10 cellular contexts compared by ENCODE assay signal in genomic region chrX:9467181-9467580, GRCh38. TPM values are rescaled to one million over a fixed set of nuclear protein-coding genes. Genes with fewer than 3 reads are reported as not detected.
A peak's percentile ranks its signal among the peaks of the same experiment; 100 is the strongest.
DNase-seq lines count a peak whose midpoint lies in the region; ATAC-seq, FAIRE-seq and TF ChIP-seq lines count a peak whose summit lies in the region.
"Had no signal": no experiment of that assay in that cellular context is flagged by ENCODE, and none has a peak within 500 bp of the region (broad histone marks: within the 10 kb centered on the region; RNA-seq: fewer than 3 reads in every experiment).

No MANE protein-coding gene starts in this region.

- FAIRE-seq in GM12878 (lab: Jason Lieb, UNC): no peak

- peaks cover 10 to 50% (median 34%) of the 10 kb centered on the region in 11 experiments; a peak in 19 of 22 replicates for H3K36me3 ChIP-seq in BLaER1 treated with 17β-estradiol and CSF1 and Interleukin-3, amounts not matched to agents 10 nM and 100 nM
- H3K36me3 ChIP-seq in HUES64 (ENCODE audit: insufficient read depth, low read length) (no peaks in the 10 kb centered on the region), GM12878 (ENCODE audit: control insufficient read depth in 2 of 2, insufficient read depth in 2 of 2, low read length in 1 of 2) (no peaks in the 10 kb centered on the region), Karpas-422 (ENCODE audit: insufficient read depth, low read length) (no peaks in the 10 kb centered on the region)
- H3K36me3 ChIP-seq: left lung had no signal

- H3K9me3 ChIP-seq in BLaER1 treated with 17β-estradiol and CSF1 and Interleukin-3, amounts not matched to agents 10 nM and 100 nM (replicated peaks in 1 of 11): peaks cover 0 to 25% (median 13%) of the 10 kb centered on the region in 11 experiments; a peak in 16 of 22 replicates
- H3K9me3 ChIP-seq in HUES64 (ENCODE audit: insufficient read depth, low read depth, low read length): no peaks in the 10 kb centered on the region
- no peaks in the 10 kb centered on the region for H3K9me3 ChIP-seq in GM12878 (replicated peaks; ENCODE audit: control insufficient read depth, insufficient read depth, low read length)
- no peaks in the 10 kb centered on the region for H3K9me3 ChIP-seq in Karpas-422 (ENCODE audit: low read length)
- H3K9me3 ChIP-seq: left lung had no signal

- TF ChIP-seq EP300 in GM12878 (IDR thresholded peaks at IDR 0.05; ENCODE audit: borderline replicate concordance in 1 of 2, control insufficient read depth in 1 of 2, low read depth in 2 of 2, low read length in 2 of 2): no peak

- TF ChIP-seq RAD21 in GM12878 (IDR thresholded peaks at IDR 0.05; ENCODE audit: insufficient read depth, low read depth, low read length): no peak

- peaks cover 48 to 61% (median 59%) of the 10 kb centered on the region in 11 experiments; a peak in 21 of 22 replicates for H4K20me1 ChIP-seq in BLaER1 treated with 17β-estradiol and CSF1 and Interleukin-3, amounts not matched to agents 10 nM and 100 nM
- H4K20me1 ChIP-seq in GM12878 (ENCODE audit: control insufficient read depth, insufficient read depth) (no peaks in the 10 kb centered on the region), Karpas-422 (ENCODE audit: insufficient read depth, low read depth, low read length) (no peaks in the 10 kb centered on the region)

- H3K4me2 ChIP-seq in BLaER1 treated with 17β-estradiol and CSF1 and Interleukin-3, amounts not matched to agents 10 nM and 100 nM: peak overlapping the region; percentile 72 to 91 (median 82)
- peak overlapping the region; percentile 49; the same call in 1 of the 2 replicates for H3K4me2 ChIP-seq in GM12878 (ENCODE audit: control insufficient read depth, insufficient read depth)
- no peak overlapping the region for H3K4me2 ChIP-seq in Karpas-422 (ENCODE audit: low read depth, low read length, poor library complexity, severe bottlenecking)

- intact Hi-C loops in GM12878 (cut with micrococcal nuclease; ENCODE audit: unreplicated experiment): loop anchor here (10.0 kb wide), 1 partner anchor 178 kb away; no protein-coding TSS in a partner anchor
- intact Hi-C loops in posterior cingulate gyrus (cut with DNase I): no loop called here

- H3K27ac Mint-ChIP-seq in natural killer cell treated with Interleukin-12 subunit alpha and Interleukin-12 subunit beta and Interleukin-15 and Interleukin-18, amount 100 ng/mL, for 72 hours: no peak overlapping the region
- no peak overlapping the region for H3K27ac Mint-ChIP-seq in stimulated activated memory B cell treated with anti-CD40 and anti-IgM and Interleukin-4, amounts not matched to agents 10 μg/mL and 1 μg/mL and 100 μg/mL, for 72 hours

- no peak for TF ChIP-seq POLR2A in GM12878 (IDR thresholded peaks at IDR 0.05; ENCODE audit: low read depth, low read length)

- H3K9me3 Mint-ChIP-seq in natural killer cell treated with Interleukin-12 subunit alpha and Interleukin-12 subunit beta and Interleukin-15 and Interleukin-18, amount 100 ng/mL, for 72 hours: no peaks in the 10 kb centered on the region
- H3K9me3 Mint-ChIP-seq in stimulated activated memory B cell treated with anti-CD40 and anti-IgM and Interleukin-4, amounts not matched to agents 10 μg/mL and 1 μg/mL and 100 μg/mL, for 72 hours: no peaks in the 10 kb centered on the region

- 17% methylated on average over 11 of the region's 11 CpGs for WGBS in HUES64
- 57% methylated on average over 11 of the region's 11 CpGs for WGBS in GM12878 (ENCODE audit: insufficient coverage, insufficient replicate concordance, low lambda C conversion rate, missing lambda C conversion rate)

- H3K4me1 ChIP-seq in BLaER1 treated with 17β-estradiol and CSF1 and Interleukin-3, amounts not matched to agents 10 nM and 100 nM: peaks cover 32 to 45% (median 38%) of the 10 kb centered on the region in 10 experiments
- H3K4me1 ChIP-seq in HUES64 (ENCODE audit: insufficient read depth, low read length): peaks cover 22% of the 10 kb centered on the region; the same call in 1 of the 2 replicates
- H3K4me1 ChIP-seq in GM12878 (ENCODE audit: control insufficient read depth, insufficient read depth, low read length): peaks cover 14% of the 10 kb centered on the region
- peaks cover 26% of the 10 kb centered on the region for H3K4me1 ChIP-seq in Karpas-422 (ENCODE audit: low read length)

- no peak for ATAC-seq in GM12878
- no peak for ATAC-seq in natural killer cell treated with Interleukin-12 subunit alpha and Interleukin-12 subunit beta and Interleukin-15 and Interleukin-18, amount 100 ng/mL, for 72 hours
- ATAC-seq in stimulated activated memory B cell treated with anti-CD40 and anti-IgM and Interleukin-4, amounts not matched to agents 10 μg/mL and 1 μg/mL and 100 μg/mL, for 72 hours: no peak
- ATAC-seq: left lung had no signal

- RAD21 ChIA-PET in GM12878 (lab: Charles Lee; ENCODE audit: unreplicated experiment): no interaction called here

- H3K36me3 Mint-ChIP-seq in natural killer cell treated with Interleukin-12 subunit alpha and Interleukin-12 subunit beta and Interleukin-15 and Interleukin-18, amount 100 ng/mL, for 72 hours: no peaks in the 10 kb centered on the region
- H3K36me3 Mint-ChIP-seq in stimulated activated memory B cell treated with anti-CD40 and anti-IgM and Interleukin-4, amounts not matched to agents 10 μg/mL and 1 μg/mL and 100 μg/mL, for 72 hours: peaks cover 19% of the 10 kb centered on the region

- H3K4me1 Mint-ChIP-seq in natural killer cell treated with Interleukin-12 subunit alpha and Interleukin-12 subunit beta and Interleukin-15 and Interleukin-18, amount 100 ng/mL, for 72 hours (ENCODE audit: low read depth in 2 of 2): peaks cover 24 to 33% of the 10 kb centered on the region in 2 donors
- peaks cover 38% of the 10 kb centered on the region for H3K4me1 Mint-ChIP-seq in stimulated activated memory B cell treated with anti-CD40 and anti-IgM and Interleukin-4, amounts not matched to agents 10 μg/mL and 1 μg/mL and 100 μg/mL, for 72 hours

- H3K27me3 ChIP-seq in BLaER1 treated with 17β-estradiol and CSF1 and Interleukin-3, amounts not matched to agents 10 nM and 100 nM: no peaks in the 10 kb centered on the region
- H3K27me3 ChIP-seq in HUES64 (ENCODE audit: insufficient read depth, low read length) (peaks cover 8% of the 10 kb centered on the region; the same call in 1 of the 2 replicates), GM12878 (replicated peaks in 1 of 2; ENCODE audit: control insufficient read depth in 2 of 2, insufficient read depth in 2 of 2, low read length in 1 of 2) (no peaks in the 10 kb centered on the region), Karpas-422 (ENCODE audit: low read length) (no peaks in the 10 kb centered on the region)

- H3K27ac ChIP-seq in BLaER1 treated with 17β-estradiol and CSF1 and Interleukin-3, amounts not matched to agents 10 nM and 100 nM: peak overlapping the region in 6 of 11 experiments; percentile 92 to 97 (median 96); a peak in 9 of 22 replicates
- no peak overlapping the region for H3K27ac ChIP-seq in HUES64 (ENCODE audit: low read depth, low read length)
- H3K27ac ChIP-seq in GM12878 (ENCODE audit: control insufficient read depth, insufficient read depth): no peak overlapping the region
- H3K27ac ChIP-seq in Karpas-422 (ENCODE audit: low read length): no peak overlapping the region
- H3K27ac ChIP-seq: left lung had no signal

- DNase-seq in GM12878 (ENCODE audit: low read depth, low spot score) (no peak), HPDE6-E6E7 (ENCODE audit: extremely low spot score) (no peak), Karpas-422 (no peak), posterior cingulate gyrus (no peak)
- DNase-seq in natural killer cell treated with Interleukin-12 subunit alpha and Interleukin-12 subunit beta and Interleukin-15 and Interleukin-18, amount 100 ng/mL, for 72 hours (ENCODE audit: low spot score): no peak
- DNase-seq: left lung, NCI-H1417 treated with DMSO at 0.1 percent for 48 hours had no signal

- H3K9ac ChIP-seq in BLaER1 treated with 17β-estradiol and CSF1 and Interleukin-3, amounts not matched to agents 10 nM and 100 nM: peak overlapping the region; percentile 89 to 98 (median 94); a peak in 20 of 22 replicates
- H3K9ac ChIP-seq in HUES64 (ENCODE audit: low read depth, low read length) (no peak overlapping the region), GM12878 (ENCODE audit: control insufficient read depth, insufficient read depth, low read length) (no peak overlapping the region), Karpas-422 (ENCODE audit: low read length) (no peak overlapping the region)

- no peaks in the 10 kb centered on the region; the same call in 1 of the 2 replicates for H3K79me2 ChIP-seq in GM12878 (ENCODE audit: control insufficient read depth, insufficient read depth, low read length)
- no peaks in the 10 kb centered on the region for H3K79me2 ChIP-seq in Karpas-422 (ENCODE audit: low read length)

- H2AFZ ChIP-seq in GM12878 (ENCODE audit: control insufficient read depth, low read depth, low read length) (no peak overlapping the region), Karpas-422 (ENCODE audit: low read length) (no peak overlapping the region)

- peak overlapping the region; percentile 68 to 87 (median 82) for H3K4me3 ChIP-seq in BLaER1 treated with 17β-estradiol and CSF1 and Interleukin-3, amounts not matched to agents 10 nM and 100 nM
- peak overlapping the region; percentile 64 for H3K4me3 ChIP-seq in HUES64 (ENCODE audit: low read length)
- no peak overlapping the region for H3K4me3 ChIP-seq in GM12878
- H3K4me3 ChIP-seq in Karpas-422 (ENCODE audit: low read length): no peak overlapping the region

- SMC1A ChIA-PET in GM12878 (lab: Charles Lee; ENCODE audit: uncharacterized antibody, unreplicated experiment): no interaction called here

- POLR2A ChIA-PET in GM12878 (lab: Charles Lee): no interaction called here

- H3K9me2 ChIP-seq in Karpas-422 (replicated peaks; ENCODE audit: insufficient read depth, low read length): no peaks in the 10 kb centered on the region

- peak overlapping the region; percentile 77 for H3K4me3 Mint-ChIP-seq in natural killer cell treated with Interleukin-12 subunit alpha and Interleukin-12 subunit beta and Interleukin-15 and Interleukin-18, amount 100 ng/mL, for 72 hours
- H3K4me3 Mint-ChIP-seq in stimulated activated memory B cell treated with anti-CD40 and anti-IgM and Interleukin-4, amounts not matched to agents 10 μg/mL and 1 μg/mL and 100 μg/mL, for 72 hours: no peak overlapping the region

- TF ChIP-seq CTCF in GM12878 (IDR thresholded peaks at IDR 0.05 in 2 of 3, conservative IDR thresholded peaks at IDR 0.05 in 1 of 3; ENCODE audit: control insufficient read depth in 2 of 3, extremely low read depth in 1 of 3, insufficient read depth in 1 of 3, low read depth in 3 of 3, low read length in 3 of 3): no peak

- CTCF ChIA-PET in GM12878 (lab: Yijun Ruan, JAX): no interaction called here

- in situ Hi-C loops in GM12878 (cut with MboI): no loop called here

- no TSS peak for BruUV-seq in GM12878 (replicated peaks; lab: Mats Ljungman, UMichigan)

- peaks cover 0 to 7% of the 10 kb centered on the region in 2 donors for H3K27me3 Mint-ChIP-seq in natural killer cell treated with Interleukin-12 subunit alpha and Interleukin-12 subunit beta and Interleukin-15 and Interleukin-18, amount 100 ng/mL, for 72 hours
- H3K27me3 Mint-ChIP-seq in stimulated activated memory B cell treated with anti-CD40 and anti-IgM and Interleukin-4, amounts not matched to agents 10 μg/mL and 1 μg/mL and 100 μg/mL, for 72 hours: no peaks in the 10 kb centered on the region

RNA-seq across cellular contexts. Expression of gene TBL1X, which starts 2.3 kb away (rescaled TPM):
- polyA plus RNA-seq in HUES64 (2013, experiment 1 of 2): 18.3 TPM
- polyA plus RNA-seq in HUES64 (2013, experiment 2 of 2): 27.1 TPM
- 37.3 and 44.8 TPM in 2 replicates for total RNA-seq in GM12878 (2013; cell fraction: nucleolus; rRNA removed)
- total RNA-seq in GM12878 (2014; rRNA removed) (12.3 TPM in 2 replicates), GM12878 (2014; rRNA removed; fragmentation: Illumina TruSeq; extraction: Trizol) (8.5 and 8.9 TPM in 2 replicates), GM12878 (2021) (26.3 and 29.5 TPM in 2 replicates)
- 4.4 TPM for polyA plus RNA-seq in GM12878 (2011; ENCODE audit: low read depth)
- polyA plus RNA-seq in GM12878 (2011; rRNA removed) (14.2 and 14.6 TPM in 2 replicates), GM12878 (2014; fragmentation: Illumina TruSeq; extraction: Trizol) (15.8 and 17.4 TPM in 2 replicates), GM12878 (2014; fragmentation: Nextera tagmentation; extraction: Ambion mirVana) (1 to 10 TPM; 4.4 to 4.9 TPM), GM12878 (2014; rRNA removed) (10.9 and 14.0 TPM in 2 replicates), GM12878 (2016; fragmentation: Nextera tagmentation; extraction: Ambion mirVana) (1 to 10 TPM; 5.6 to 7.1 TPM)
- polyA plus RNA-seq in GM12878 (2011; cell fraction: cytosol; rRNA removed): 17.8 and 19.9 TPM in 2 replicates
- 13.5 and 16.8 TPM in 2 replicates for polyA plus RNA-seq in GM12878 (2011; cell fraction: nucleus; rRNA removed)
- polyA plus RNA-seq in GM12878 (2012): 5.9 and 6.8 TPM in 2 replicates
- polyA minus RNA-seq in GM12878 (2011; rRNA and poly(A)+ RNA removed): 28.8 and 37.0 TPM in 2 replicates
- polyA minus RNA-seq in GM12878 (2011; cell fraction: cytosol; rRNA and poly(A)+ RNA removed): 13.0 and 13.1 TPM in 2 replicates
- 14.0 and 29.0 TPM in 2 replicates for polyA minus RNA-seq in GM12878 (2011; cell fraction: nucleus; rRNA and poly(A)+ RNA removed)
- 10 to 100 TPM; 32.3 to 37.9 TPM for total RNA-seq in natural killer cell treated with Interleukin-12 subunit alpha and Interleukin-12 subunit beta and Interleukin-15 and Interleukin-18, amount 100 ng/mL, for 72 hours
- 9.4 and 11.5 TPM in 2 replicates for total RNA-seq in Karpas-422 (2014; rRNA removed; shearing (Covaris generic); ENCODE audit: low replicate concordance)

Comparison
In these comparisons a context has a peak if more than half of its experiments do, and no peak if none do; other contexts are left out.
1. H3K27ac ChIP-seq: peak in BLaER1 treated with 17β-estradiol and CSF1 and Interleukin-3, amounts not matched to agents 10 nM and 100 nM (6 of 11); none in HUES64 (single experiment), GM12878 (single experiment) and Karpas-422 (single experiment).
2. H3K4me3 ChIP-seq: peak in BLaER1 treated with 17β-estradiol and CSF1 and Interleukin-3, amounts not matched to agents 10 nM and 100 nM (10 of 10) and HUES64 (single experiment); none in GM12878 (single experiment) and Karpas-422 (single experiment).
3. H3K9ac ChIP-seq: peak in BLaER1 treated with 17β-estradiol and CSF1 and Interleukin-3, amounts not matched to agents 10 nM and 100 nM (11 of 11); none in HUES64 (single experiment), GM12878 (single experiment) and Karpas-422 (single experiment).